Comparison of ENCODE assay signal across 13 cellular contexts in the genomic region with DNA sequence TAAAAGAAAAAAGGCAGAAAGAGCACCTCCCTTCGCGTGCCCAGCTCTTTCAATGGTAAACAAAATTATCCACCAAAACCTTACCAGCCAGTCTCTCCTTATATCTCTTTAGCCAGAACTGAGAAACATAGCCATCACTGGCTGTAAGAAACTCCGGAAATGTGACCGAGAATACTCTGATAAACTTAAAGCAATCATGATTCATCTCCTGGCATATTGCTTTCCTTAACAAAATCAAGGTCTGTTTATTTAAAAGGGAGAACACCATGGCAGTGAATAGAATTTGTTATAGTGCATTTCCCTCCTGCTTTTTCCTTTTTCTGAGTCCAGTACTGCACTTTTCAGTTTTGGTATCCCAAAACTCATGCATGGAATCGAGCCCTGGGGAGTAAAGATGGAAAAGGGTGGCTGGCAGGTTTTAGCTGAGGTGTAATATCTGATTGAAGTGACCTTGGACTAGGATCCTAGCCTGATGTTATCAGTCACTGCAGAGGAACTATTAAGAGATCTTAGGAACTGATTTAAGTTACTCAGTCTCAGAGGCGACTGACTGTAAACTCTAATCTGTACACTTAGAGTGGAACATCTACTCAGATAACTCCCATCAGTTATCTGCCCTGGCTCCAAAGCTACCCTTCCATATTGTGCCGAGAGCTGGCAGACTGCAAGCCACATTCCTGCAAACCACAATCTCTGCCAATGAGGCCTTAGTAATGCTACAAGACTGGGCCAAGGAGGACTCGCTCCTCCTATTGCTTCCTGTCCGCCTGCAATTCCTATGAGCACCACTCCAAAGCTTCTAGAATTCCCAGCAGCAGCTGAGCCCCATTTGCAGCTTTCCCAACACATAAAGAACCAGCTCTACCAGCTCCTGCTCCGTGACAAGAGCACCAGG. TPM values are rescaled to one million over a fixed set of nuclear protein-coding genes. Genes with fewer than 3 reads are reported as not detected.
A peak's percentile ranks its signal among the peaks of the same experiment; 100 is the strongest.
DNase-seq lines count a peak whose midpoint lies in the region; ATAC-seq and TF ChIP-seq lines count a peak whose summit lies in the region.
"Had no signal": no experiment of that assay in that cellular context is flagged by ENCODE, and none has a peak within 500 bp of the region (broad histone marks: within the 10 kb centered on the region; RNA-seq: fewer than 3 reads in every experiment).

No MANE protein-coding gene starts in this region.

- 0% methylated on average over 1 of the region's 10 CpGs; no CpG with 5 or more reads in 1 of the 2 experiments for WGBS in IMR-90 (ENCODE audit: extremely low coverage in 2 of 2, insufficient read length in 1 of 2), 2 experiments

- H3K18ac ChIP-seq in IMR-90 (ENCODE audit: low read depth, low read length): peak overlapping the region; percentile 68

- peak overlapping the region; percentile 82 for H4K91ac ChIP-seq in IMR-90 (ENCODE audit: insufficient read depth, low read depth, low read length)

- peak overlapping the region; percentile 87 for H3K27ac ChIP-seq in IMR-90 (ENCODE audit: insufficient read depth, low read length)
- H3K27ac ChIP-seq in left lung: peak overlapping the region; percentile 50 to 68
- H3K27ac ChIP-seq: body of pancreas, testis had no signal

- CTCF ChIA-PET in IMR-90 (lab: Yijun Ruan, JAX): interaction anchor here (0.6 to 1.2 kb wide), 4 partner anchors 9 to 876 kb away, joined by 3 read pairs; partner anchors contain the start of gene HS3ST3B1

- H4K20me1 ChIP-seq in IMR-90 (ENCODE audit: insufficient read depth, low read length): peaks cover 7% of the 10 kb centered on the region; the same call in 1 of the 2 replicates

- peak overlapping the region; percentile 83 for H2BK20ac ChIP-seq in IMR-90 (ENCODE audit: low read depth, low read length)

- H3K9me3 ChIP-seq in IMR-90 (ENCODE audit: control insufficient read depth, insufficient read depth, low read length) (no peaks in the 10 kb centered on the region), left lung (no peaks in the 10 kb centered on the region)
- H3K9me3 ChIP-seq: body of pancreas, testis had no signal

- no peak overlapping the region for H3K9ac ChIP-seq in IMR-90 (ENCODE audit: low read depth, low read length)

- peak overlapping the region; percentile 95; the same call in 1 of the 3 replicates for H2BK15ac ChIP-seq in IMR-90 (ENCODE audit: low read depth, low read length)

- DNase-seq in ACHN (peak; percentile 90), IMR-90 (peak; percentile 84), cardiac fibroblast (ENCODE audit: low read depth in 2 of 2) (peak; percentile 82 to 94), left lung (peak in 1 of 2 donors; percentile 53), DMS79 (lab: John Stamatoyannopoulos, UW) (no peak)
- no peak for DNase-seq in NK-92 treated with Interleukin-12 subunit alpha and Interleukin-12 subunit beta, amount 100 ng/mL, for 24 hours (lab: John Stamatoyannopoulos, UW)
- DNase-seq in stimulated activated CD4-positive, alpha-beta T cell treated with anti-CD3 and anti-CD28 coated beads, Interleukin-1b, Interleukin-23, amount 100 ng/mL, for 48 hours: no peak
- DNase-seq: activated B cell treated with CpG ODN at 0.5 μM for 24 hours; body of pancreas; CD4-positive, alpha-beta memory T cell; NCI-H526; testis had no signal

- H3K14ac ChIP-seq in IMR-90 (replicated peaks; ENCODE audit: low read depth, low read length): peak overlapping the region; percentile 81

- peak overlapping the region; percentile 79 for H3K4ac ChIP-seq in IMR-90 (ENCODE audit: low read depth, low read length)

- peak overlapping the region; percentile 91; the same call in 1 of the 2 replicates for H2AK5ac ChIP-seq in IMR-90 (ENCODE audit: low read depth, low read length)

- peak overlapping the region; percentile 79 for H2BK120ac ChIP-seq in IMR-90 (ENCODE audit: low read depth, low read length)

- H4K8ac ChIP-seq in IMR-90 (ENCODE audit: low read depth in 2 of 2, low read length in 2 of 2): peak overlapping the region; percentile 44 to 78

- H3K4me3 ChIP-seq in IMR-90 (ENCODE audit: insufficient read depth, low read depth, low read length) (no peak overlapping the region; the same call in 1 of the 2 replicates), cardiac fibroblast (replicated peaks in 1 of 2; ENCODE audit: low read depth in 2 of 2, low read length in 2 of 2) (peak overlapping the region in 1 of 2 donors; percentile 8), left lung (no peak overlapping the region)
- H3K4me3 ChIP-seq: body of pancreas, testis had no signal

- dilution Hi-C loops in IMR-90 (cut with HindIII; ENCODE audit: low sequenced_read_pairs, unreplicated experiment): no loop called here

- H3K36me3 ChIP-seq in IMR-90 (ENCODE audit: control insufficient read depth, insufficient read depth, low read length) (no peaks in the 10 kb centered on the region; the same call in 1 of the 2 replicates), left lung (no peaks in the 10 kb centered on the region)

- H2BK5ac ChIP-seq in IMR-90 (ENCODE audit: low read depth, low read length, poor library complexity, severe bottlenecking): peak overlapping the region; percentile 84

- peak overlapping the region; percentile 92 for H3K23ac ChIP-seq in IMR-90 (ENCODE audit: low read depth, low read length)

- ATAC-seq in IMR-90 (ENCODE audit: low read depth) (peak; percentile 89), left lung (peak; percentile 97), GM18498 (IDR thresholded peaks at IDR 0.05; ENCODE audit: unreplicated experiment) (no peak)
- ATAC-seq: body of pancreas had no signal

- POLR2A ChIA-PET in IMR-90 (lab: Charles Lee; ENCODE audit: unreplicated experiment): interaction anchor here (0.6 kb wide), 1 partner anchor 482 kb away, joined by 11 read pairs; no protein-coding TSS in a partner anchor

- BruUV-seq in IMR-90 (replicated peaks; lab: Mats Ljungman, UMichigan): no TSS peak

- peaks cover 29 to 45% of the 10 kb centered on the region in 2 experiments for H3K79me1 ChIP-seq in IMR-90 (ENCODE audit: low read depth in 1 of 2, low read length in 2 of 2)

- H3K9me1 ChIP-seq in IMR-90 (ENCODE audit: insufficient read depth, low read length): peaks cover 13% of the 10 kb centered on the region

- TF ChIP-seq RAD21 in IMR-90 (IDR thresholded peaks at IDR 0.05; ENCODE audit: low read length): no peak

- H3K56ac ChIP-seq in IMR-90 (ENCODE audit: extremely low read depth, insufficient read depth, low read length): peak overlapping the region; percentile 64

- in situ Hi-C loops in ACHN (cut with HindIII; ENCODE audit: low pct_ligation_motif_present, low pct_unique_long_range_greater_than_20kb, low sequenced_read_pairs) (no loop called here), IMR-90 (cut with MboI; ENCODE audit: low sequenced_read_pairs) (loop anchor here (10.0 kb wide), 1 partner anchor 243 kb away; the partner anchor contains the start of gene HS3ST3B1)

- TF ChIP-seq CTCF in IMR-90 (conservative IDR thresholded peaks at IDR 0.05; ENCODE audit: low read depth, low read length) (0 out of 2 replicates have a peak, but pooled peaks have one; percentile 9), cardiac fibroblast (IDR thresholded peaks at IDR 0.05; ENCODE audit: low read depth, low read length) (peak; percentile 5), left lung (IDR thresholded peaks at IDR 0.05) (peak in 1 of 2 donors; percentile 19)

- H4K5ac ChIP-seq in IMR-90 (ENCODE audit: low read depth, low read length): peak overlapping the region; percentile 72; the same call in 1 of the 2 replicates

- no peak for TF ChIP-seq POLR2A in IMR-90 (IDR thresholded peaks at IDR 0.05; ENCODE audit: low read depth, low read length)

- H3K4me2 ChIP-seq in IMR-90 (ENCODE audit: low read depth, low read length): peak overlapping the region; percentile 86

- H3K27me3 ChIP-seq in IMR-90 (ENCODE audit: control insufficient read depth, insufficient read depth, low read length) (no peaks in the 10 kb centered on the region), left lung (no peaks in the 10 kb centered on the region)
- H3K27me3 ChIP-seq: body of pancreas, testis had no signal

- intact Hi-C loops in IMR-90 (cut with micrococcal nuclease) (loop anchor here (2.0 to 5.0 kb wide), 3 partner anchors 275 to 725 kb away; partner anchors contain the start of gene HS3ST3A1), left lung (cut with DNase I) (no loop called here)

- peaks cover 9% of the 10 kb centered on the region for H3K4me1 ChIP-seq in IMR-90 (ENCODE audit: control insufficient read depth, insufficient read depth, low read length)
- peaks cover 0 to 14% of the 10 kb centered on the region in 2 donors for H3K4me1 ChIP-seq in left lung
- H3K4me1 ChIP-seq: body of pancreas, testis had no signal

- H2AK9ac ChIP-seq in IMR-90 (replicated peaks; ENCODE audit: low read depth, low read length, poor library complexity): peak overlapping the region; percentile 39

- peak overlapping the region; percentile 19 for H2AFZ ChIP-seq in IMR-90 (replicated peaks; ENCODE audit: low read length, poor library complexity)

TF ChIP-seq in IMR-90, 13 proteins besides CTCF, POLR2A, EP300 and RAD21:
- TF ChIP-seq NFE2L2 (IDR thresholded peaks at IDR 0.05; ENCODE audit: low read depth, low read length) (no peak), SMC3 (IDR thresholded peaks at IDR 0.05; ENCODE audit: low read depth, low read length) (peak; percentile 11; the same call in 1 of the 2 replicates)

RNA-seq across cellular contexts. Expression of gene COX10, which starts 7.4 kb away (rescaled TPM):
- total RNA-seq in IMR-90 (2012; rRNA removed) (10.3 and 16.1 TPM in 2 replicates), left lung (10 to 100 TPM; 12.5 to 15.7 TPM)
- 12.2 and 15.4 TPM in 2 replicates for polyA plus RNA-seq in IMR-90 (2012; rRNA removed)
- 5.2 and 8.6 TPM in 2 replicates for polyA plus RNA-seq in IMR-90 (2012; cell fraction: cytosol; rRNA removed)
- polyA plus RNA-seq in IMR-90 (2012; cell fraction: nucleus; rRNA removed; ENCODE audit: low replicate concordance): 8.2 and 8.5 TPM in 2 replicates

Comparison
In these comparisons a context has a peak if more than half of its experiments do, and no peak if none do; other contexts are left out.
1. DNase-seq: peak in ACHN (single experiment), IMR-90 (single experiment) and cardiac fibroblast (2 of 2); none in NK-92 treated with Interleukin-12 subunit alpha and Interleukin-12 subunit beta, amount 100 ng/mL, for 24 hours (single experiment), stimulated activated CD4-positive, alpha-beta T cell treated with anti-CD3 and anti-CD28 coated beads, Interleukin-1b, Interleukin-23, amount 100 ng/mL, for 48 hours (single experiment) and DMS79 (single experiment).